Comparison of ENCODE assay signal across 9 cellular contexts in genomic region chr22:41745968-41746367, GRCh38.
"Had no signal": no experiment of that assay in that cellular context is flagged by ENCODE, and none has a peak within 500 bp of the region (broad histone marks: within the 10 kb centered on the region; RNA-seq: fewer than 3 reads in every experiment).

No MANE protein-coding gene starts in this region.

- H3K4me1 ChIP-seq: ascending aorta, heart right ventricle, right lobe of liver, transverse colon, uterus had no signal

- H3K27me3 ChIP-seq: ascending aorta, brain microvascular endothelial cell, right lobe of liver, transverse colon, uterus had no signal

- H3K36me3 ChIP-seq: ascending aorta, brain microvascular endothelial cell, heart right ventricle, right lobe of liver, transverse colon, uterus had no signal

- H3K27ac ChIP-seq: ascending aorta, brain microvascular endothelial cell, heart right ventricle, right lobe of liver, transverse colon, uterus, VCaP had no signal

- FAIRE-seq: endometrium, small intestine had no signal

- H3K4me3 ChIP-seq: ascending aorta, heart right ventricle, right lobe of liver, transverse colon, uterus had no signal

- H3K9me3 ChIP-seq: ascending aorta, heart right ventricle, right lobe of liver, transverse colon, uterus had no signal
